32 cellular contexts compared by ENCODE assay signal in genomic region chr9:104087894-104088293, GRCh38.
"Had no signal": no experiment of that assay in that cellular context is flagged by ENCODE, and none has a peak within 500 bp of the region (broad histone marks: within the 10 kb centered on the region; RNA-seq: fewer than 3 reads in every experiment).

No MANE protein-coding gene starts in this region.

- H3K36me3 ChIP-seq: adrenal gland, colonic mucosa, esophagus squamous epithelium, gastroesophageal sphincter, heart right ventricle had no signal

- H3K27me3 ChIP-seq: adrenal gland, body of pancreas, colonic mucosa, esophagus squamous epithelium, gastroesophageal sphincter, heart right ventricle had no signal

- H3K4me3 ChIP-seq: adrenal gland, body of pancreas, colonic mucosa, esophagus squamous epithelium, gastroesophageal sphincter, heart right ventricle had no signal

- H3K9me3 ChIP-seq: adrenal gland, body of pancreas, colonic mucosa, esophagus squamous epithelium, gastroesophageal sphincter, heart right ventricle had no signal

- FAIRE-seq: endometrium, endothelial cell of umbilical vein had no signal

- H3K4me1 ChIP-seq: colonic mucosa had no signal

- H3K27me3 Mint-ChIP-seq: activated CD4-positive, alpha-beta T cell treated with anti-CD3 and anti-CD28 coated beads for 36 hours had no signal

- H3K27ac ChIP-seq: adrenal gland, body of pancreas, colonic mucosa, epithelial cell of prostate, esophagus squamous epithelium, gastroesophageal sphincter, heart right ventricle had no signal

- DNase-seq: activated CD4-positive, alpha-beta memory T cell treated with anti-CD3 and anti-CD28 coated beads for 36 hours; activated CD4-positive, alpha-beta T cell treated with anti-CD3 and anti-CD28 coated beads for 36 hours; activated CD4-positive, alpha-beta T cell treated with anti-CD3 and anti-CD28 coated beads, Interleukin-2, amount 10 ng/mL, durations not matched to agents 24 days and 14 days; activated CD4-positive, CD25-positive, alpha-beta regulatory T cell; activated CD4-positive, CD25-positive, alpha-beta regulatory T cell treated with anti-CD3 and anti-CD28 coated beads, Interleukin-2, amount 50 U/mL, for 72 hours; activated CD8-positive, alpha-beta memory T cell treated with anti-CD3 and anti-CD28 coated beads, Interleukin-2, amount 10 ng/mL, durations not matched to agents 7 days and 5 days; activated CD8-positive, alpha-beta memory T cell treated with anti-CD3 and anti-CD28 coated beads, Interleukin-2, amount 50 U/mL, for 4 hours; activated CD8-positive, alpha-beta T cell treated with anti-CD3 and anti-CD28 coated beads, Interleukin-2, amount 10 ng/mL, durations not matched to agents 7 days and 5 days; activated effector memory CD4-positive, alpha-beta T cell treated with anti-CD3 and anti-CD28 coated beads, Interleukin-2, amount 50 U/mL, for 16 hours; activated naive CD4-positive, alpha-beta T cell treated with anti-CD3 and anti-CD28 coated beads for 36 hours; activated naive CD8-positive, alpha-beta T cell treated with anti-CD3 and anti-CD28 coated beads for 36 hours; activated naive CD8-positive, alpha-beta T cell treated with anti-CD3 and anti-CD28 coated beads, Interleukin-2, amount 50 U/mL, for 24 hours; activated T-cell treated with anti-CD3 and anti-CD28 coated beads, Interleukin-2, amount 50 U/mL, for 1 hour; activated T-cell treated with anti-CD3 and anti-CD28 coated beads, Interleukin-2, amount 50 U/mL, for 48 hours; adrenal gland; amygdala; aorta; body of pancreas; caudate nucleus; colonic mucosa; effector CD8-positive, alpha-beta T cell; esophagus squamous epithelium; foreskin melanocyte; heart right ventricle; T-helper 2 cell had no signal

- H3K4me3 Mint-ChIP-seq: activated CD4-positive, alpha-beta memory T cell treated with anti-CD3 and anti-CD28 coated beads for 36 hours; activated CD4-positive, alpha-beta T cell treated with anti-CD3 and anti-CD28 coated beads for 36 hours; activated CD4-positive, alpha-beta T cell treated with anti-CD3 and anti-CD28 coated beads, Interleukin-2, amount 10 ng/mL, durations not matched to agents 24 days and 14 days; activated CD8-positive, alpha-beta memory T cell treated with anti-CD3 and anti-CD28 coated beads, Interleukin-2, amount 10 ng/mL, durations not matched to agents 7 days and 5 days; activated CD8-positive, alpha-beta T cell treated with anti-CD3 and anti-CD28 coated beads, Interleukin-2, amount 10 ng/mL, durations not matched to agents 7 days and 5 days; activated naive CD4-positive, alpha-beta T cell treated with anti-CD3 and anti-CD28 coated beads for 36 hours; activated naive CD4-positive, alpha-beta T cell treated with anti-CD3 and anti-CD28 coated beads, Interleukin-2, amount 50 U/mL, for 24 hours; activated naive CD8-positive, alpha-beta T cell treated with anti-CD3 and anti-CD28 coated beads for 36 hours; activated naive CD8-positive, alpha-beta T cell treated with anti-CD3 and anti-CD28 coated beads, Interleukin-2, amount 50 U/mL, for 24 hours; activated T-helper 1 cell treated with anti-CD3 and anti-CD28 coated beads, Interleukin-12 subunit alpha, Interleukin-12 subunit beta, Interleukin-2, Interleukin-4 antibody, amounts not matched to agents 30 ng/mL and 10 ng/mL and 1 ng/mL, durations not matched to agents 14 hours and 24 hours and 36 hours had no signal

- H3K36me3 Mint-ChIP-seq: activated CD4-positive, alpha-beta memory T cell treated with anti-CD3 and anti-CD28 coated beads for 36 hours; activated naive CD4-positive, alpha-beta T cell treated with anti-CD3 and anti-CD28 coated beads, Interleukin-2, amount 50 U/mL, for 24 hours had no signal

- H3K9me3 Mint-ChIP-seq: activated CD4-positive, alpha-beta memory T cell treated with anti-CD3 and anti-CD28 coated beads for 36 hours; activated naive CD4-positive, alpha-beta T cell treated with anti-CD3 and anti-CD28 coated beads for 36 hours; activated naive CD4-positive, alpha-beta T cell treated with anti-CD3 and anti-CD28 coated beads, Interleukin-2, amount 50 U/mL, for 24 hours; activated naive CD8-positive, alpha-beta T cell treated with anti-CD3 and anti-CD28 coated beads for 36 hours; activated naive CD8-positive, alpha-beta T cell treated with anti-CD3 and anti-CD28 coated beads, Interleukin-2, amount 50 U/mL, for 24 hours; activated T-helper 1 cell treated with anti-CD3 and anti-CD28 coated beads, Interleukin-12 subunit alpha, Interleukin-12 subunit beta, Interleukin-2, Interleukin-4 antibody, amounts not matched to agents 30 ng/mL and 10 ng/mL and 1 ng/mL, durations not matched to agents 14 hours and 24 hours and 36 hours; activated T-helper 2 cell treated with anti-CD3 and anti-CD28 coated beads, Interferon-gamma antibody, Interleukin-2, Interleukin-4, amounts not matched to agents 10 μg/mL and 5 μg/mL and 100 μg/mL, durations not matched to agents 14 hours and 24 hours and 36 hours had no signal

- H3K27ac Mint-ChIP-seq: activated CD4-positive, alpha-beta memory T cell treated with anti-CD3 and anti-CD28 coated beads for 36 hours; activated CD4-positive, alpha-beta T cell treated with anti-CD3 and anti-CD28 coated beads for 36 hours; activated CD4-positive, alpha-beta T cell treated with anti-CD3 and anti-CD28 coated beads, Interleukin-2, amount 10 ng/mL, durations not matched to agents 24 days and 14 days; activated CD8-positive, alpha-beta memory T cell treated with anti-CD3 and anti-CD28 coated beads, Interleukin-2, amount 10 ng/mL, durations not matched to agents 7 days and 5 days; activated CD8-positive, alpha-beta T cell treated with anti-CD3 and anti-CD28 coated beads, Interleukin-2, amount 10 ng/mL, durations not matched to agents 7 days and 5 days; activated naive CD4-positive, alpha-beta T cell treated with anti-CD3 and anti-CD28 coated beads for 36 hours; activated naive CD4-positive, alpha-beta T cell treated with anti-CD3 and anti-CD28 coated beads, Interleukin-2, amount 50 U/mL, for 24 hours; activated naive CD8-positive, alpha-beta T cell treated with anti-CD3 and anti-CD28 coated beads for 36 hours; activated naive CD8-positive, alpha-beta T cell treated with anti-CD3 and anti-CD28 coated beads, Interleukin-2, amount 50 U/mL, for 24 hours; activated T-helper 1 cell treated with anti-CD3 and anti-CD28 coated beads, Interleukin-12 subunit alpha, Interleukin-12 subunit beta, Interleukin-2, Interleukin-4 antibody, amounts not matched to agents 30 ng/mL and 10 ng/mL and 1 ng/mL, durations not matched to agents 14 hours and 24 hours and 36 hours; activated T-helper 2 cell treated with anti-CD3 and anti-CD28 coated beads, Interferon-gamma antibody, Interleukin-2, Interleukin-4, amounts not matched to agents 10 μg/mL and 5 μg/mL and 100 μg/mL, durations not matched to agents 14 hours and 24 hours and 36 hours had no signal
